ENCODE assay signal across 8 cellular contexts in genomic region chr1:37999434-38000232, GRCh38.
DNase-seq lines count a peak whose midpoint lies in the region; ATAC-seq lines count a peak whose summit lies in the region.

No MANE protein-coding gene starts in this region.

- H3K9me3 Mint-ChIP-seq in stimulated activated effector memory CD8-positive, alpha-beta T cell treated with anti-CD3 and anti-CD28 coated beads, Interleukin-12 subunit alpha, Interleukin-12 subunit beta, amount 100 ng/mL, for 72 hours, result no peaks in the 10 kb centered on the region

- H3K36me3 Mint-ChIP-seq in stimulated activated effector memory CD8-positive, alpha-beta T cell treated with anti-CD3 and anti-CD28 coated beads, Interleukin-12 subunit alpha, Interleukin-12 subunit beta, amount 100 ng/mL, for 72 hours, result peaks cover 55% of the 10 kb centered on the region

- H3K4me1 Mint-ChIP-seq in stimulated activated effector memory CD8-positive, alpha-beta T cell treated with anti-CD3 and anti-CD28 coated beads, Interleukin-12 subunit alpha, Interleukin-12 subunit beta, amount 100 ng/mL, for 72 hours, result peaks cover 74% of the 10 kb centered on the region

- peak overlapping the region; percentile 97 for H3K27ac Mint-ChIP-seq in stimulated activated effector memory CD8-positive, alpha-beta T cell treated with anti-CD3 and anti-CD28 coated beads, Interleukin-12 subunit alpha, Interleukin-12 subunit beta, amount 100 ng/mL, for 72 hours

- peak; percentile 17 for ATAC-seq in stimulated activated effector memory CD8-positive, alpha-beta T cell treated with anti-CD3 and anti-CD28 coated beads, Interleukin-12 subunit alpha, Interleukin-12 subunit beta, amount 100 ng/mL, for 72 hours
- ATAC-seq in HG02623 (IDR thresholded peaks at IDR 0.05; ENCODE audit: unreplicated experiment) (no peak), GM21381 (IDR thresholded peaks at IDR 0.05; ENCODE audit: unreplicated experiment) (no peak)

- H3K4me3 Mint-ChIP-seq in stimulated activated effector memory CD8-positive, alpha-beta T cell treated with anti-CD3 and anti-CD28 coated beads, Interleukin-12 subunit alpha, Interleukin-12 subunit beta, amount 100 ng/mL, for 72 hours, result peak overlapping the region; percentile 63

- DNase-seq in AG08395 (ENCODE audit: low spot score) (peak; percentile 50), HuH-7 (ENCODE audit: low spot score) (peak; percentile 31)
- no peak for DNase-seq in stimulated activated effector memory CD8-positive, alpha-beta T cell treated with anti-CD3 and anti-CD28 coated beads, Interleukin-12 subunit alpha, Interleukin-12 subunit beta, amount 100 ng/mL, for 72 hours (ENCODE audit: low spot score in 2 of 2)
- no peak for DNase-seq in stimulated activated CD8-positive, alpha-beta memory T cell treated with anti-CD3 and anti-CD28 coated beads, Interleukin-4, amount 100 ng/mL, for 48 hours

- peaks cover under 1% of the 10 kb centered on the region for H3K9me3 ChIP-seq in iPS-18c (ENCODE audit: control insufficient read depth, insufficient read depth, low read length)

- H3K27ac ChIP-seq in angular gyrus (ENCODE audit: low read depth, low read length), result peak overlapping the region; percentile 63

- H3K4me3 ChIP-seq in iPS-18c (ENCODE audit: insufficient read depth, low read depth, low read length), result peak overlapping the region; percentile 16; the same call in 1 of the 2 replicates

Comparison
In these comparisons a context has a peak if more than half of its experiments do, and no peak if none do; other contexts are left out.
1. DNase-seq: peak in AG08395 (single experiment) and HuH-7 (single experiment); none in stimulated activated effector memory CD8-positive, alpha-beta T cell treated with anti-CD3 and anti-CD28 coated beads, Interleukin-12 subunit alpha, Interleukin-12 subunit beta, amount 100 ng/mL, for 72 hours (0 of 2) and stimulated activated CD8-positive, alpha-beta memory T cell treated with anti-CD3 and anti-CD28 coated beads, Interleukin-4, amount 100 ng/mL, for 48 hours (single experiment).